7 cellular contexts compared by ENCODE assay signal in genomic region chr3:71421820-71422566, GRCh38.
DNase-seq lines count a peak whose midpoint lies in the region; ATAC-seq, FAIRE-seq and TF ChIP-seq lines count a peak whose summit lies in the region.

No MANE protein-coding gene starts in this region.

- no peak for DNase-seq in T-helper 17 cell
- peak; percentile 23 for DNase-seq in small intestine
- DNase-seq in NK-92 (lab: John Stamatoyannopoulos, UW; ENCODE audit: unreplicated experiment) = no peak
- no peak for DNase-seq in tibial nerve (ENCODE audit: low spot score in 2 of 2)
- DNase-seq in SIG-M5 (lab: John Stamatoyannopoulos, UW) = no peak

- peak overlapping the region; percentile 68 for H3K4me3 Mint-ChIP-seq in T-helper 17 cell

- FAIRE-seq in small intestine (lab: Jason Lieb, UNC) = no peak

- WGBS in small intestine, 3 donors = 69 to 88% (median 69%) methylated on average over 12 of the region's 12 CpGs
- WGBS in tibial nerve, 2 donors = 81 to 89% methylated on average over 12 of the region's 12 CpGs

- peak overlapping the region; percentile 97 for H3K27ac Mint-ChIP-seq in T-helper 17 cell

- peaks cover 0 to 3% of the 10 kb centered on the region in 2 donors for H3K4me1 ChIP-seq in small intestine (ENCODE audit: control insufficient read depth in 2 of 2, insufficient read depth in 1 of 2, low read depth in 1 of 2, low read length in 1 of 2)
- H3K4me1 ChIP-seq in tibial nerve = peaks cover 0 to 14% (median 7%) of the 10 kb centered on the region in 4 donors

- H3K36me3 ChIP-seq in small intestine (ENCODE audit: control insufficient read depth in 2 of 2, insufficient read depth in 2 of 2, low read length in 2 of 2) (no peaks in the 10 kb centered on the region), tibial nerve (no peaks in the 10 kb centered on the region)

- TF ChIP-seq CTCF in tibial nerve (IDR thresholded peaks at IDR 0.05) = no peak

- no peak for TF ChIP-seq POLR2A in tibial nerve (IDR thresholded peaks at IDR 0.05)

- H3K9me3 ChIP-seq in T-helper 17 cell (ENCODE audit: control insufficient read depth, low read length, poor library complexity, severe bottlenecking) = no peaks in the 10 kb centered on the region
- H3K9me3 ChIP-seq in small intestine (ENCODE audit: control insufficient read depth, low read depth) = no peaks in the 10 kb centered on the region
- no peaks in the 10 kb centered on the region for H3K9me3 ChIP-seq in tibial nerve

- ATAC-seq in GM18909 (IDR thresholded peaks at IDR 0.05; ENCODE audit: poor library complexity, unreplicated experiment) (peak; percentile 95), HG02852 (IDR thresholded peaks at IDR 0.05; ENCODE audit: unreplicated experiment) (peak; percentile 93), T-helper 17 cell (peak; percentile 85)

- peaks cover 43% of the 10 kb centered on the region for H3K4me1 Mint-ChIP-seq in T-helper 17 cell

- H3K27ac ChIP-seq in small intestine (ENCODE audit: low read depth in 1 of 2, low read length in 1 of 2) = peak overlapping the region in 1 of 2 donors; percentile 51
- peak overlapping the region in 1 of 4 donors; percentile 50 for H3K27ac ChIP-seq in tibial nerve

- H3K27me3 ChIP-seq in small intestine (ENCODE audit: control insufficient read depth in 2 of 2, insufficient read depth in 2 of 2, low read length in 2 of 2) (no peaks in the 10 kb centered on the region), tibial nerve (no peaks in the 10 kb centered on the region)

- H3K27me3 Mint-ChIP-seq in T-helper 17 cell = no peaks in the 10 kb centered on the region

- no peak overlapping the region for H3K4me3 ChIP-seq in small intestine (ENCODE audit: low read depth in 1 of 2, low read length in 2 of 2)
- no peak overlapping the region for H3K4me3 ChIP-seq in tibial nerve

- peaks cover under 1% of the 10 kb centered on the region for H3K36me3 Mint-ChIP-seq in T-helper 17 cell (ENCODE audit: low read depth)

- no peak for TF ChIP-seq EP300 in tibial nerve (IDR thresholded peaks at IDR 0.05)
